In the genomic region with DNA sequence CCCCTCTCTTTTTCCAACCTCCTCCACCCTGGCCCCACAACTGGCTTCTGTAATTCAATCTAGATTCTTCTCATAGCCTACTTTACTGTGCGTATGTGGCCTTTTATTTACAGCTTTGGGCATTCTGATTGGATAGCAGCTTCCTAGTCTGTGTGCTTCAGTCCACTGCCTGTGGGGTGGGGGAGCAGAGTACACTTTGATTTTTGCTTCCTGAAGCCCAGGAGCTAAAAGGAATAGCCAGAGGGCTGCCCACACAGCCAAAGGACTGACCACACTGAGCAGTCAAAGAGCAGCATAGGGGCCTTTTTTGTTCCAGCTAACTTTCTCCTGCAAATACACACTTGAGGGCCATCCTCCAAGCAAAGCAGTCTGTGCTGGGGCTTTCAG, we compare ENCODE assay signal across 10 cellular contexts. TPM values are rescaled to one million over a fixed set of nuclear protein-coding genes. Genes with fewer than 3 reads are reported as not detected.
DNase-seq lines count a peak whose midpoint lies in the region; ATAC-seq, FAIRE-seq and TF ChIP-seq lines count a peak whose summit lies in the region.
"Had no signal": no experiment of that assay in that cellular context is flagged by ENCODE, and none has a peak within 500 bp of the region (broad histone marks: within the 10 kb centered on the region; RNA-seq: fewer than 3 reads in every experiment).

No MANE protein-coding gene starts in this region.

- no peaks in the 10 kb centered on the region for H3K27me3 ChIP-seq in BLaER1 treated with 17β-estradiol and CSF1 and Interleukin-3, amounts not matched to agents 10 nM and 100 nM
- H3K27me3 ChIP-seq in body of pancreas: no peaks in the 10 kb centered on the region
- no peaks in the 10 kb centered on the region for H3K27me3 ChIP-seq in sigmoid colon

- peaks cover 0 to 5% (median 0%) of the 10 kb centered on the region in 11 experiments; a peak in 1 of 22 replicates for H3K36me3 ChIP-seq in BLaER1 treated with 17β-estradiol and CSF1 and Interleukin-3, amounts not matched to agents 10 nM and 100 nM
- H3K36me3 ChIP-seq in body of pancreas (replicated peaks in 1 of 2; ENCODE audit: insufficient read depth in 1 of 2, low read depth in 2 of 2) (no peaks in the 10 kb centered on the region), kidney (ENCODE audit: control insufficient read depth in 1 of 2, insufficient read depth in 2 of 2, low read length in 2 of 2) (no peaks in the 10 kb centered on the region), sigmoid colon (no peaks in the 10 kb centered on the region)

- no peaks in the 10 kb centered on the region for H3K36me3 Mint-ChIP-seq in nephron progenitor cell (ENCODE audit: low read depth)

- no peak overlapping the region for H3K4me3 Mint-ChIP-seq in nephron progenitor cell

- peaks cover 12 to 36% (median 20%) of the 10 kb centered on the region in 10 experiments for H3K4me1 ChIP-seq in BLaER1 treated with 17β-estradiol and CSF1 and Interleukin-3, amounts not matched to agents 10 nM and 100 nM
- H3K4me1 ChIP-seq in body of pancreas: peaks cover 74% of the 10 kb centered on the region
- peaks cover 61 to 69% of the 10 kb centered on the region in 2 donors for H3K4me1 ChIP-seq in kidney (ENCODE audit: control insufficient read depth in 1 of 2, insufficient read depth in 1 of 2, low read depth in 1 of 2, low read length in 2 of 2)
- H3K4me1 ChIP-seq in sigmoid colon: peaks cover 0 to 93% (median 86%) of the 10 kb centered on the region in 4 donors

- no peak for TF ChIP-seq CTCF in body of pancreas (IDR thresholded peaks at IDR 0.05)
- no peak for TF ChIP-seq CTCF in kidney (IDR thresholded peaks at IDR 0.05; ENCODE audit: borderline replicate concordance, extremely low read depth, insufficient read depth)
- TF ChIP-seq CTCF in sigmoid colon (IDR thresholded peaks at IDR 0.05): no peak
- no peak for TF ChIP-seq CTCF in nephron progenitor cell (IDR thresholded peaks at IDR 0.05)

- H4K20me1 ChIP-seq in BLaER1 treated with 17β-estradiol and CSF1 and Interleukin-3, amounts not matched to agents 10 nM and 100 nM: peaks cover 0 to 58% (median 0%) of the 10 kb centered on the region in 11 experiments; a peak in 8 of 22 replicates

- no peak overlapping the region for H3K4me3 ChIP-seq in BLaER1 treated with 17β-estradiol and CSF1 and Interleukin-3, amounts not matched to agents 10 nM and 100 nM
- H3K4me3 ChIP-seq in body of pancreas (no peak overlapping the region), kidney (ENCODE audit: low read length in 2 of 2) (no peak overlapping the region), sigmoid colon (no peak overlapping the region)

- no peak overlapping the region; a peak in 1 of 22 replicates for H3K9ac ChIP-seq in BLaER1 treated with 17β-estradiol and CSF1 and Interleukin-3, amounts not matched to agents 10 nM and 100 nM
- H3K9ac ChIP-seq in kidney (ENCODE audit: low read length in 2 of 2): peak overlapping the region in 1 of 2 donors; percentile 63

- no peak for TF ChIP-seq EP300 in sigmoid colon (IDR thresholded peaks at IDR 0.05)

- TF ChIP-seq POLR2A in body of pancreas (IDR thresholded peaks at IDR 0.05) (no peak), sigmoid colon (IDR thresholded peaks at IDR 0.05) (no peak)

- H3K4me1 Mint-ChIP-seq in nephron progenitor cell: peaks cover 56% of the 10 kb centered on the region

- H3K9me3 Mint-ChIP-seq in nephron progenitor cell: no peaks in the 10 kb centered on the region

- 64 to 84% methylated on average over 1 of the region's 1 CpG for WGBS in body of pancreas, 2 donors
- 70 to 80% methylated on average over 1 of the region's 1 CpG for WGBS in sigmoid colon, 2 donors

- no peak for ATAC-seq in body of pancreas
- ATAC-seq in HG03457 (IDR thresholded peaks at IDR 0.05; ENCODE audit: unreplicated experiment): no peak
- ATAC-seq in GM19467 (IDR thresholded peaks at IDR 0.05; ENCODE audit: unreplicated experiment): no peak

- FAIRE-seq in kidney (lab: Jason Lieb, UNC): no peak
- FAIRE-seq: colon had no signal

- intact Hi-C loops in body of pancreas (cut with DNase I): no loop called here
- intact Hi-C loops in kidney (cut with DNase I): no loop called here
- intact Hi-C loops in sigmoid colon (cut with DNase I): no loop called here

- H3K4me2 ChIP-seq in BLaER1 treated with 17β-estradiol and CSF1 and Interleukin-3, amounts not matched to agents 10 nM and 100 nM: peak overlapping the region; percentile 3 to 79 (median 49); a peak in 19 of 22 replicates

- no peaks in the 10 kb centered on the region for H3K27me3 Mint-ChIP-seq in nephron progenitor cell (ENCODE audit: low read depth, poor library complexity)

- DNase-seq in body of pancreas: no peak
- no peak for DNase-seq in kidney
- no peak for DNase-seq in sigmoid colon
- no peak for DNase-seq in nephron progenitor cell
- no peak for DNase-seq in SHP77 (lab: John Stamatoyannopoulos, UW)
- DNase-seq: nucleus accumbens had no signal

- peak overlapping the region in 3 of 11 experiments; percentile 36 to 51 (median 50); a peak in 2 of 22 replicates for H3K27ac ChIP-seq in BLaER1 treated with 17β-estradiol and CSF1 and Interleukin-3, amounts not matched to agents 10 nM and 100 nM
- H3K27ac ChIP-seq in body of pancreas (peak overlapping the region; percentile 65 to 86 (median 82)), kidney (ENCODE audit: low read depth in 2 of 2, low read length in 2 of 2) (peak overlapping the region; percentile 85 to 87), sigmoid colon (peak overlapping the region; percentile 79 to 90 (median 87))

- no peaks in the 10 kb centered on the region for H3K9me3 ChIP-seq in BLaER1 treated with 17β-estradiol and CSF1 and Interleukin-3, amounts not matched to agents 10 nM and 100 nM (replicated peaks in 1 of 11)
- H3K9me3 ChIP-seq in body of pancreas (no peaks in the 10 kb centered on the region), kidney (ENCODE audit: control insufficient read depth in 1 of 2, low read length in 2 of 2) (no peaks in the 10 kb centered on the region), sigmoid colon (no peaks in the 10 kb centered on the region)

- no peak overlapping the region for H3K27ac Mint-ChIP-seq in nephron progenitor cell

RNA-seq across cellular contexts. Expression of gene RUSC2, which starts 30.5 kb away (rescaled TPM):
- total RNA-seq in body of pancreas: 10 to 100 TPM; 16.9 to 27.4 TPM
- total RNA-seq in kidney: 27.3 TPM
- polyA plus RNA-seq in kidney (ENCODE audit: insufficient read depth, low read depth, low replicate concordance): 13.4 TPM
- 10 to 100 TPM; 30.9 to 47.1 (median 43.4) TPM for total RNA-seq in sigmoid colon
- 1 to 10 TPM in 2 of 3 donors, under 1 TPM in 1; 0.92 to 5.6 (median 1.2) TPM for polyA plus RNA-seq in sigmoid colon
